Comparison of ENCODE assay signal across 16 cellular contexts in genomic region chr7:31783221-31783620, GRCh38.
A peak's percentile ranks its signal among the peaks of the same experiment; 100 is the strongest.
DNase-seq lines count a peak whose midpoint lies in the region; ATAC-seq and TF ChIP-seq lines count a peak whose summit lies in the region.
"Had no signal": no experiment of that assay in that cellular context is flagged by ENCODE, and none has a peak within 500 bp of the region (broad histone marks: within the 10 kb centered on the region; RNA-seq: fewer than 3 reads in every experiment).

No MANE protein-coding gene starts in this region.

- no peaks in the 10 kb centered on the region for H3K79me2 ChIP-seq in GM23248 (ENCODE audit: insufficient read depth)

- H3K36me3 ChIP-seq in GM23248 (ENCODE audit: low read depth): no peaks in the 10 kb centered on the region
- H3K36me3 ChIP-seq: BE2C, Peyer's patch had no signal

- intact Hi-C loops in CD14-positive monocyte (cut with micrococcal nuclease): no loop called here
- intact Hi-C loops in CD4-positive, alpha-beta T cell (cut with DNase I, micrococcal nuclease): no loop called here

- POLR2A ChIA-PET in CD4-positive, alpha-beta T cell (lab: Charles Lee): no interaction called here

- H3K4me1 Mint-ChIP-seq in CD14-positive monocyte: no peaks in the 10 kb centered on the region
- no peaks in the 10 kb centered on the region for H3K4me1 Mint-ChIP-seq in CD4-positive, alpha-beta T cell (ENCODE audit: low read depth)
- H3K4me1 Mint-ChIP-seq: CD4-positive, CD25-positive, alpha-beta regulatory T cell had no signal

- no peak overlapping the region for H2AFZ ChIP-seq in GM23248

- no peaks in the 10 kb centered on the region for H3F3A ChIP-seq in GM23248 (ENCODE audit: insufficient read depth)

- H3K27me3 Mint-ChIP-seq in CD14-positive monocyte (ENCODE audit: low read depth in 3 of 3): no peaks in the 10 kb centered on the region
- no peaks in the 10 kb centered on the region for H3K27me3 Mint-ChIP-seq in CD4-positive, alpha-beta T cell
- H3K27me3 Mint-ChIP-seq: CD4-positive, CD25-positive, alpha-beta regulatory T cell had no signal

- H3K27me3 ChIP-seq in GM23248 (replicated peaks; ENCODE audit: insufficient read depth): no peaks in the 10 kb centered on the region
- H3K27me3 ChIP-seq in CD4-positive, alpha-beta T cell (ENCODE audit: control insufficient read depth, insufficient read depth, low read length): no peaks in the 10 kb centered on the region
- H3K27me3 ChIP-seq: BE2C, Peyer's patch had no signal

- TF ChIP-seq CTCF in CD14-positive monocyte (IDR thresholded peaks at IDR 0.05): no peak
- no peak for TF ChIP-seq CTCF in CD4-positive, alpha-beta T cell (IDR thresholded peaks at IDR 0.05)

- H3K4me2 ChIP-seq in GM23248 (ENCODE audit: unreplicated experiment): no peak overlapping the region
- H3K4me2 ChIP-seq: A549 had no signal

- H3K9me3 Mint-ChIP-seq in CD14-positive monocyte: no peaks in the 10 kb centered on the region
- H3K9me3 Mint-ChIP-seq in CD4-positive, alpha-beta T cell: no peaks in the 10 kb centered on the region

- CTCF ChIA-PET in CD4-positive, alpha-beta T cell (lab: Charles Lee): no interaction called here

- H3K9ac ChIP-seq in GM23248: no peak overlapping the region

- DNase-seq in GM23248: no peak
- peak; percentile 1 to 59 for DNase-seq in NCI-H524 (lab: John Stamatoyannopoulos, UW)
- peak; percentile 48 for DNase-seq in globus pallidus (ENCODE audit: low spot score)
- no peak for DNase-seq in substantia nigra (lab: John Stamatoyannopoulos, UW)
- no peak for DNase-seq in CD14-positive monocyte (ENCODE audit: low spot score)
- DNase-seq in activated naive CD4-positive, alpha-beta T cell treated with anti-CD3 and anti-CD28 coated beads, Interleukin-2, amount 50 U/mL, for 16 hours: no peak
- no peak for DNase-seq in activated CD4-positive, alpha-beta T cell treated with anti-CD3 and anti-CD28 coated beads, Interleukin-2, amount 50 U/mL, for 1 hour
- DNase-seq in CD4-positive, alpha-beta T cell: no peak
- DNase-seq: BE2C; CD4-positive, CD25-positive, alpha-beta regulatory T cell; KG1; NCI-H1092 treated with DMSO at 0.1 percent for 48 hours; NCI-H1436 treated with DMSO at 0.1 percent for 48 hours; NCI-H1930; Peyer's patch had no signal

- H3K9me2 ChIP-seq in GM23248 (ENCODE audit: insufficient read depth): no peaks in the 10 kb centered on the region

- in situ Hi-C loops in GM23248 (cut with MboI): no loop called here

- ATAC-seq in CD4-positive, alpha-beta T cell (ENCODE audit: poor library complexity): no peak

- no peak overlapping the region for H3K4me3 ChIP-seq in GM23248
- H3K4me3 ChIP-seq: A549, Peyer's patch had no signal

- H3K27ac Mint-ChIP-seq in CD14-positive monocyte: no peak overlapping the region
- no peak overlapping the region for H3K27ac Mint-ChIP-seq in CD4-positive, alpha-beta T cell
- H3K27ac Mint-ChIP-seq: CD4-positive, CD25-positive, alpha-beta regulatory T cell had no signal

- WGBS in GM23248 (ENCODE audit: low coverage in 1 of 2, low lambda C conversion rate in 2 of 2, missing lambda C conversion rate in 2 of 2), 2 experiments: 31 to 32% methylated on average over 2 of the region's 2 CpGs

- no peaks in the 10 kb centered on the region for H3K36me3 Mint-ChIP-seq in CD14-positive monocyte
- H3K36me3 Mint-ChIP-seq in CD4-positive, alpha-beta T cell (ENCODE audit: low read depth): no peaks in the 10 kb centered on the region
- H3K36me3 Mint-ChIP-seq: CD4-positive, CD25-positive, alpha-beta regulatory T cell had no signal

- no peaks in the 10 kb centered on the region for H4K20me1 ChIP-seq in GM23248 (ENCODE audit: insufficient read depth)

- H3K4me1 ChIP-seq in GM23248 (ENCODE audit: insufficient read depth): 0 out of 2 replicates have a peak, but pooled peaks cover 3% of the 10 kb centered on the region
- H3K4me1 ChIP-seq: A549, BE2C, Peyer's patch had no signal

- no peak overlapping the region for H3K4me3 Mint-ChIP-seq in CD14-positive monocyte
- no peak overlapping the region for H3K4me3 Mint-ChIP-seq in CD4-positive, alpha-beta T cell
- H3K4me3 Mint-ChIP-seq: CD4-positive, CD25-positive, alpha-beta regulatory T cell had no signal

- H3K27ac ChIP-seq in GM23248 (0 out of 2 replicates have a peak overlapping the region, but pooled peaks have one; percentile 9), substantia nigra (ENCODE audit: low read depth, low read length, poor library complexity, severe bottlenecking) (peak overlapping the region; percentile 14)
- H3K27ac ChIP-seq in CD4-positive, alpha-beta T cell (ENCODE audit: low read depth, low read length): no peak overlapping the region
- H3K27ac ChIP-seq: A549, Peyer's patch had no signal

- no peaks in the 10 kb centered on the region for H3K9me3 ChIP-seq in GM23248 (ENCODE audit: low read depth)
- H3K9me3 ChIP-seq in CD4-positive, alpha-beta T cell (ENCODE audit: control insufficient read depth, low read length): no peaks in the 10 kb centered on the region
- H3K9me3 ChIP-seq: A549, BE2C, Peyer's patch had no signal

Comparison
In these comparisons a context has a peak if more than half of its experiments do, and no peak if none do; other contexts are left out.
1. DNase-seq: peak in NCI-H524 (2 of 2) and globus pallidus (single experiment); none in GM23248 (single experiment), substantia nigra (0 of 49), CD14-positive monocyte (single experiment), activated naive CD4-positive, alpha-beta T cell treated with anti-CD3 and anti-CD28 coated beads, Interleukin-2, amount 50 U/mL, for 16 hours (single experiment), activated CD4-positive, alpha-beta T cell treated with anti-CD3 and anti-CD28 coated beads, Interleukin-2, amount 50 U/mL, for 1 hour (single experiment) and CD4-positive, alpha-beta T cell (0 of 10).